Comparison of ENCODE assay signal across 8 cellular contexts in genomic region chr2:101307503-101307902, GRCh38. TPM values are rescaled to one million over a fixed set of nuclear protein-coding genes. Genes with fewer than 3 reads are reported as not detected.
DNase-seq lines count a peak whose midpoint lies in the region; ATAC-seq and TF ChIP-seq lines count a peak whose summit lies in the region.

No MANE protein-coding gene starts in this region.

- no peak for ATAC-seq in HG03521 (IDR thresholded peaks at IDR 0.05; ENCODE audit: unreplicated experiment)

- TF ChIP-seq CTCF in GM20000 (IDR thresholded peaks at IDR 0.05; ENCODE audit: extremely low read depth, missing control alignments) (no peak), WI38 (IDR thresholded peaks at IDR 0.05; ENCODE audit: low read depth, low read length) (no peak), fibroblast of the aortic adventitia (IDR thresholded peaks at IDR 0.05; ENCODE audit: insufficient read depth, low read length) (no peak)

- peak overlapping the region; percentile 88 to 97 (median 94) for H3K9ac ChIP-seq in skeletal muscle tissue (ENCODE audit: low read depth in 1 of 3, low read length in 3 of 3)

- H3K36me3 ChIP-seq in skeletal muscle tissue (ENCODE audit: control insufficient read depth in 3 of 3, insufficient read depth in 3 of 3, low read length in 3 of 3), result no peaks in the 10 kb centered on the region

- H3K9me3 ChIP-seq in skeletal muscle tissue (ENCODE audit: control insufficient read depth in 3 of 3, low read length in 3 of 3), result no peaks in the 10 kb centered on the region

- H3K27me3 ChIP-seq in skeletal muscle tissue (ENCODE audit: control insufficient read depth in 3 of 3, insufficient read depth in 3 of 3, low read length in 3 of 3), result no peaks in the 10 kb centered on the region

- H3K27ac ChIP-seq in skeletal muscle tissue (ENCODE audit: low read depth, low read length), result peak overlapping the region; percentile 91

- H3K4me1 ChIP-seq in skeletal muscle tissue (ENCODE audit: control insufficient read depth in 3 of 3, insufficient read depth in 3 of 3, low read length in 3 of 3), result peaks cover 21 to 38% (median 24%) of the 10 kb centered on the region in 3 donors

- peak; percentile 19 for DNase-seq in GM20000 (ENCODE audit: low spot score)
- no peak for DNase-seq in fibroblast of the aortic adventitia (ENCODE audit: low read depth)
- no peak for DNase-seq in D341Med (ENCODE audit: low spot score)
- no peak for DNase-seq in NCI-H2107 (lab: John Stamatoyannopoulos, UW)
- no peak for DNase-seq in nucleus accumbens (lab: John Stamatoyannopoulos, UW)

- H3K4me3 ChIP-seq in WI38 (ENCODE audit: low read depth, low read length) (peak overlapping the region; percentile 87), fibroblast of the aortic adventitia (ENCODE audit: low read depth, low read length) (peak overlapping the region; percentile 88), skeletal muscle tissue (ENCODE audit: low read length in 3 of 3) (peak overlapping the region; percentile 77 to 96 (median 92))

RNA-seq across cellular contexts. Expression of gene RNF149, which starts 1.0 kb away (rescaled TPM):
- 46.4 and 50.7 TPM in 2 replicates for total RNA-seq in fibroblast of the aortic adventitia (ENCODE audit: low replicate concordance)
- 43.3 TPM for total RNA-seq in skeletal muscle tissue

RNA-seq across cellular contexts. Expression of gene CNOT11, which starts 54.8 kb away (rescaled TPM):
- total RNA-seq in fibroblast of the aortic adventitia (ENCODE audit: low replicate concordance) (13.7 and 48.4 TPM in 2 replicates), skeletal muscle tissue (19.8 TPM)
